7 cellular contexts compared by ENCODE assay signal in the genomic region with DNA sequence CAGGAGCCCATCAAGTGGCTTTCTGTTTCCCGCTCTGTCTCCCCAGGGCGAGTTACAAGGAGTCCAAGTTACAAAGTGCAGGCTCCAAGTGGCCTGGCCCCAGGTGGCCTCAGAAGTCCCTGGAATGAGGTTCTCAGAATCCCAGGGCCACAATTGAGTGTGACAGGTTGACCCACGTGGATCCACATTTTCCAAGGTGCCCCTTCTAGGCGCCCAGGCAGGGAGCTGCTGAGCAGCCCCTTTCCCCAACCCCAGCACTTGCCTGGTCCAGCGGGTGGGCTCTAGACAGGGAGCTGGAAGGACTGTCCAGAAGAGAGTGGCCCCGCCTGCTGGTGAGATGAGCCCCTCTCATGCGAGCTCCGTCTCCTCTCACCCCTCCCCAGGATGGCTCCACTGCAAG.
"Had no signal": no experiment of that assay in that cellular context is flagged by ENCODE, and none has a peak within 500 bp of the region (broad histone marks: within the 10 kb centered on the region; RNA-seq: fewer than 3 reads in every experiment).

No MANE protein-coding gene starts in this region.

- H3K36me3 ChIP-seq: thyroid gland, uterus had no signal

- H3K27ac ChIP-seq: thyroid gland, uterus had no signal

- ATAC-seq: SK-N-SH treated with all-trans-retinoic acid at 6 μM for 48 hours had no signal

- H3K27me3 ChIP-seq: thyroid gland, uterus had no signal

- DNase-seq: activated CD4-positive, alpha-beta T cell treated with anti-CD3 and anti-CD28 coated beads, Interleukin-2, amount 50 U/mL, for 4 hours; activated naive CD4-positive, alpha-beta T cell treated with anti-CD3 and anti-CD28 coated beads for 36 hours; central memory CD4-positive, alpha-beta T cell; hypothalamus; thyroid gland; uterus had no signal

- H3K4me3 ChIP-seq: thyroid gland, uterus had no signal

- H3K4me1 ChIP-seq: thyroid gland, uterus had no signal
